ENCODE assay signal across 1 cellular context in the genomic region with DNA sequence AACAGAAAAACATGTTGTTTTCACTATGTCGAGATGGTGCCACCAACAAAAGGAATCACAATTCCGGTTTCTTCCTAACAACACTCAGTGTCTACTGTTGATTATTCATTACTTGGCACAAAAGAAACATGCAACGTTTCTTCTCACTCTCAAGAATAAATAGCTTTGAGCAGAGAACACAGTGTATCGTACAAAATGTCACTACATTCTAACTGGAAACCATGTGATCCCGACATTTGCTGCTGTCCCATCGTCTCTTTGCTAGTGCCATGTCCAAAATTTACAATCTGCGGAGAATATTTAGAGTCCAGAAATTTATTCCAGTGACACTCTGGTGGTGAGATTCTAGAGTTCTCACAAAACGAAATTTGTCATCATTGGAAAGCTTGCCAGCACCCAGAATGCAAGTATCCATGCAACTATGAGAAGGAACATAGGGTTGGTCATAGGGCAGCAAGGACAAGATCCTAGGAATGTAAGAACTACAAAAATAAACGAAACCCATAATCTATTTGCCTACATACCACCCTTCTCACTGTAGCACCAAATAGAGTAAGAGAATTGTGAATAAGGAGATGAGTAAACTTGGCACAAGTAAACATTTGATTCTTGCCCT.
TF ChIP-seq lines count a peak whose summit lies in the region.

No MANE protein-coding gene starts in this region.

TF ChIP-seq in SK-N-SH, 30 proteins besides CTCF, POLR2A, EP300 and RAD21 (continued from another document):
- TF ChIP-seq, protein P1, sequence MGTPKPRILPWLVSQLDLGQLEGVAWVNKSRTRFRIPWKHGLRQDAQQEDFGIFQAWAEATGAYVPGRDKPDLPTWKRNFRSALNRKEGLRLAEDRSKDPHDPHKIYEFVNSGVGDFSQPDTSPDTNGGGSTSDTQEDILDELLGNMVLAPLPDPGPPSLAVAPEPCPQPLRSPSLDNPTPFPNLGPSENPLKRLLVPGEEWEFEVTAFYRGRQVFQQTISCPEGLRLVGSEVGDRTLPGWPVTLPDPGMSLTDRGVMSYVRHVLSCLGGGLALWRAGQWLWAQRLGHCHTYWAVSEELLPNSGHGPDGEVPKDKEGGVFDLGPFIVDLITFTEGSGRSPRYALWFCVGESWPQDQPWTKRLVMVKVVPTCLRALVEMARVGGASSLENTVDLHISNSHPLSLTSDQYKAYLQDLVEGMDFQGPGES (IDR thresholded peaks at IDR 0.05; ENCODE audit: low read depth, low read length) = no peak
- TF ChIP-seq YY1 (IDR thresholded peaks at IDR 0.05; ENCODE audit: low read depth) (no peak), GABPA (IDR thresholded peaks at IDR 0.05; ENCODE audit: low read depth) (no peak), NFIC (IDR thresholded peaks at IDR 0.05; ENCODE audit: borderline replicate concordance) (no peak), MXI1 (IDR thresholded peaks at IDR 0.05; ENCODE audit: low read depth, low read length) (no peak), TEAD4 (IDR thresholded peaks at IDR 0.05; ENCODE audit: borderline replicate concordance, insufficient read depth) (no peak), EZH2phosphoT487 (IDR thresholded peaks at IDR 0.05; ENCODE audit: borderline replicate concordance, low read depth) (no peak), RCOR1 (IDR thresholded peaks at IDR 0.05; ENCODE audit: low read length) (no peak), SIN3A (IDR thresholded peaks at IDR 0.05; ENCODE audit: borderline replicate concordance, low read depth, low read length) (no peak)
- TF ChIP-seq, protein P2, sequence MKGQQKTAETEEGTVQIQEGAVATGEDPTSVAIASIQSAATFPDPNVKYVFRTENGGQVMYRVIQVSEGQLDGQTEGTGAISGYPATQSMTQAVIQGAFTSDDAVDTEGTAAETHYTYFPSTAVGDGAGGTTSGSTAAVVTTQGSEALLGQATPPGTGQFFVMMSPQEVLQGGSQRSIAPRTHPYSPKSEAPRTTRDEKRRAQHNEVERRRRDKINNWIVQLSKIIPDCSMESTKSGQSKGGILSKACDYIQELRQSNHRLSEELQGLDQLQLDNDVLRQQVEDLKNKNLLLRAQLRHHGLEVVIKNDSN (IDR thresholded peaks at IDR 0.05; ENCODE audit: borderline replicate concordance, low read depth) = no peak
